In the genomic region with DNA sequence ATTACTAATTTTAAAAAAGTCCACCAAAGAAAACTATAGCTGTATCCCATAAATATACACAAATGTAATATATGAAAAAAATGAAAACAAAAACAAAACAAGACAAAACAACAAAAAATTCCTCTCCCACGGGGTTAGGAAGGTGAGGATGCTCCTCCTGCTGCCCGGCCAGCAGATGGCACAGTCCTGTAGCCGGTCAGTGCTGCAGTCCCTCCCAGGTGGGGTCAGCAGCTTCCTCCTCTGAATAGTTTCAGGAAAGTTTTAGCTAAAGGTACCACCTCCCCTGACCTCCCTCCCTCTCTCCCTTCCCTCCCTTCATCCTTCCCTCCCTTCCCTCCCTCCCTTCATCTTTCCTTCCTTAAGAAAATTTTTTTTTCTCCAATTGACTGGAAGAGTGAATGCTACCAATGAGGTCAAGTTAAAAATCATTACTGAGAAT, we compare ENCODE assay signal across 8 cellular contexts.
DNase-seq lines count a peak whose midpoint lies in the region; TF ChIP-seq lines count a peak whose summit lies in the region.

No MANE protein-coding gene starts in this region.

- H3K9ac ChIP-seq in OCI-LY1 (ENCODE audit: low read length), result no peak overlapping the region

- no peaks in the 10 kb centered on the region for H4K20me1 ChIP-seq in OCI-LY1 (ENCODE audit: insufficient read depth, low read length)

- no peaks in the 10 kb centered on the region for H3K9me3 ChIP-seq in OCI-LY1 (ENCODE audit: low read length)

- TF ChIP-seq CTCF in GM06990 (IDR thresholded peaks at IDR 0.05; ENCODE audit: insufficient read depth, low read length, poor library complexity, severe bottlenecking) (peak; percentile 49), OCI-LY1 (IDR thresholded peaks at IDR 0.05; ENCODE audit: low read length) (peak; percentile 24; the same call in 1 of the 2 replicates), progenitor cell of endocrine pancreas (IDR thresholded peaks at IDR 0.05; ENCODE audit: unreplicated experiment) (peak; percentile 59)

- peaks cover 3% of the 10 kb centered on the region for H3K4me1 Mint-ChIP-seq in progenitor cell of endocrine pancreas (ENCODE audit: low read depth)

- no peaks in the 10 kb centered on the region for H3F3A ChIP-seq in OCI-LY1 (ENCODE audit: insufficient read depth, low read length)

- no peak overlapping the region for H2AFZ ChIP-seq in OCI-LY1 (ENCODE audit: low read length)

- H3K27ac Mint-ChIP-seq in progenitor cell of endocrine pancreas, result no peak overlapping the region

- peaks cover 6% of the 10 kb centered on the region for H3K36me3 Mint-ChIP-seq in progenitor cell of endocrine pancreas (ENCODE audit: insufficient read depth)

- no peaks in the 10 kb centered on the region for H3K36me3 ChIP-seq in GM06990 (ENCODE audit: control insufficient read depth, insufficient read depth, low read length)
- no peaks in the 10 kb centered on the region for H3K36me3 ChIP-seq in OCI-LY1 (ENCODE audit: insufficient read depth, low read length)

- no peaks in the 10 kb centered on the region for H3K9me2 ChIP-seq in OCI-LY1 (ENCODE audit: low read depth, low read length)

- no peak overlapping the region for H3K4me2 ChIP-seq in OCI-LY1 (ENCODE audit: low read length)

- H3K27me3 ChIP-seq in GM06990 (replicated peaks; ENCODE audit: control insufficient read depth, insufficient read depth, low read length) (no peaks in the 10 kb centered on the region; the same call in 1 of the 2 replicates), OCI-LY1 (ENCODE audit: insufficient read depth, low read length) (no peaks in the 10 kb centered on the region)

- H3K4me3 ChIP-seq in GM06990 (replicated peaks; ENCODE audit: low read depth, low read length), result no peak overlapping the region
- H3K4me3 ChIP-seq in OCI-LY1 (ENCODE audit: low read depth, low read length, poor library complexity, severe bottlenecking), result no peak overlapping the region

- H3K79me2 ChIP-seq in OCI-LY1 (ENCODE audit: insufficient read depth, low read length), result no peaks in the 10 kb centered on the region

- DNase-seq in GM06990 (ENCODE audit: extremely low read depth, insufficient read length) (no peak), epithelial cell of prostate (ENCODE audit: low read depth, low spot score) (no peak), progenitor cell of endocrine pancreas (ENCODE audit: low spot score, unreplicated experiment) (no peak), NCI-H187 treated with DMSO at 0.1 percent for 48 hours (lab: John Stamatoyannopoulos, UW) (no peak), hippocampal formation (lab: John Stamatoyannopoulos, UW) (no peak), activated gamma-delta T cell treated with Interleukin-2 at 50 U/mL for 16 hours (no peak), SK-N-DZ (ENCODE audit: low spot score) (no peak)

- no peaks in the 10 kb centered on the region for H3K9me3 Mint-ChIP-seq in progenitor cell of endocrine pancreas (ENCODE audit: low read depth)

- H3K4me3 Mint-ChIP-seq in progenitor cell of endocrine pancreas (ENCODE audit: low read depth), result no peak overlapping the region

- no peaks in the 10 kb centered on the region for H3K4me1 ChIP-seq in OCI-LY1 (ENCODE audit: insufficient read depth, low read length, severe bottlenecking)

- no peaks in the 10 kb centered on the region for H3K27me3 Mint-ChIP-seq in progenitor cell of endocrine pancreas

- H3K27ac ChIP-seq in OCI-LY1 (ENCODE audit: low read depth, low read length, poor library complexity, severe bottlenecking), result no peak overlapping the region
- peak overlapping the region; percentile 42 for H3K27ac ChIP-seq in epithelial cell of prostate
